ENCODE assay signal across 24 cellular contexts in the genomic region with DNA sequence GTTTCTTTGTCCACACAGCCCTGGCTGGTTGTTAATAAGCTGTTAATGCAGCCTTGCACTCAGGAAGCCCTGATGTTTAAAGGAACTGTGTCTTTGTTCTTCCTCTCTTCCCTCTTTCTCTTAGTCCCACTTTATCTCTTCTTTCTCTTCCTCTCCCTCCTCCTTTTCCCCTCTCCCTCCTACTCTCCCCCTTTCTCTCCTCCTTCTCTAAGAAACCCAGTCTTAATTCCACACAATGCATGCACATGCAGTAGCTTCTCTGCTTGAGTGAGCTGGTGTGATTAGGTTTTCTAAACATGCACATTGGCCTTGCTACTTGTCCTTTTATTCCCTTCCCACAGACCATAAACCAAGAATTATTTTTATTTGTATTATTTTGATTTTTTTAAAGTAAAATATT. TPM values are rescaled to one million over a fixed set of nuclear protein-coding genes. Genes with fewer than 3 reads are reported as not detected.
A peak's percentile ranks its signal among the peaks of the same experiment; 100 is the strongest.
DNase-seq lines count a peak whose midpoint lies in the region; ATAC-seq lines count a peak whose summit lies in the region.
"Had no signal": no experiment of that assay in that cellular context is flagged by ENCODE, and none has a peak within 500 bp of the region (broad histone marks: within the 10 kb centered on the region; RNA-seq: fewer than 3 reads in every experiment).

No MANE protein-coding gene starts in this region.

- no peak overlapping the region for H3K4me3 Mint-ChIP-seq in activated CD4-positive, alpha-beta T cell treated with anti-CD3 and anti-CD28 coated beads for 36 hours
- no peak overlapping the region for H3K4me3 Mint-ChIP-seq in CD4-positive, CD25-positive, alpha-beta regulatory T cell
- H3K4me3 Mint-ChIP-seq in activated T-helper 1 cell treated with anti-CD3 and anti-CD28 coated beads, Interleukin-12 subunit alpha, Interleukin-12 subunit beta, Interleukin-2, Interleukin-4 antibody, amounts not matched to agents 30 ng/mL and 10 ng/mL and 1 ng/mL, durations not matched to agents 14 hours and 24 hours and 36 hours: no peak overlapping the region
- H3K4me3 Mint-ChIP-seq in naive thymus-derived CD4-positive, alpha-beta T cell: no peak overlapping the region

- no peaks in the 10 kb centered on the region for H3K9me3 Mint-ChIP-seq in activated CD4-positive, alpha-beta T cell treated with anti-CD3 and anti-CD28 coated beads for 36 hours (ENCODE audit: low read depth)
- no peaks in the 10 kb centered on the region for H3K9me3 Mint-ChIP-seq in CD4-positive, CD25-positive, alpha-beta regulatory T cell
- H3K9me3 Mint-ChIP-seq in activated T-helper 1 cell treated with anti-CD3 and anti-CD28 coated beads, Interleukin-12 subunit alpha, Interleukin-12 subunit beta, Interleukin-2, Interleukin-4 antibody, amounts not matched to agents 30 ng/mL and 10 ng/mL and 1 ng/mL, durations not matched to agents 14 hours and 24 hours and 36 hours: no peaks in the 10 kb centered on the region
- H3K9me3 Mint-ChIP-seq in naive thymus-derived CD4-positive, alpha-beta T cell: no peaks in the 10 kb centered on the region

- CTCF ChIA-PET in activated CD4-positive, alpha-beta T cell treated with anti-CD3 and anti-CD28 coated beads for 36 hours (lab: Charles Lee): interaction anchor here (0.7 to 1.3 kb wide), 5 partner anchors 9 to 454 kb away, joined by 3 to 8 read pairs (median 3); no protein-coding TSS in a partner anchor
- CTCF ChIA-PET in naive thymus-derived CD4-positive, alpha-beta T cell (lab: Charles Lee): interaction anchor here (1.5 to 1.6 kb wide), 2 partner anchors 14 to 353 kb away, joined by 3 to 4 read pairs; no protein-coding TSS in a partner anchor

- POLR2A ChIA-PET in activated CD4-positive, alpha-beta T cell treated with anti-CD3 and anti-CD28 coated beads for 36 hours (lab: Charles Lee): interaction anchor here (1.0 to 1.1 kb wide), 2 partner anchors 19 to 21 kb away, joined by 3 to 4 read pairs; no protein-coding TSS in a partner anchor
- POLR2A ChIA-PET in naive thymus-derived CD4-positive, alpha-beta T cell (lab: Charles Lee): no interaction called here

- peaks cover 55% of the 10 kb centered on the region for H3K4me1 Mint-ChIP-seq in activated CD4-positive, alpha-beta T cell treated with anti-CD3 and anti-CD28 coated beads for 36 hours
- H3K4me1 Mint-ChIP-seq in CD4-positive, CD25-positive, alpha-beta regulatory T cell: peaks cover 12 to 34% (median 19%) of the 10 kb centered on the region in 4 donors
- H3K4me1 Mint-ChIP-seq in activated T-helper 1 cell treated with anti-CD3 and anti-CD28 coated beads, Interleukin-12 subunit alpha, Interleukin-12 subunit beta, Interleukin-2, Interleukin-4 antibody, amounts not matched to agents 30 ng/mL and 10 ng/mL and 1 ng/mL, durations not matched to agents 14 hours and 24 hours and 36 hours (ENCODE audit: low read depth): peaks cover 56% of the 10 kb centered on the region
- H3K4me1 Mint-ChIP-seq in naive thymus-derived CD4-positive, alpha-beta T cell: peaks cover 7 to 37% (median 27%) of the 10 kb centered on the region in 7 donors

- H3K27ac Mint-ChIP-seq in activated CD4-positive, alpha-beta T cell treated with anti-CD3 and anti-CD28 coated beads for 36 hours: peak overlapping the region; percentile 47
- H3K27ac Mint-ChIP-seq in CD4-positive, CD25-positive, alpha-beta regulatory T cell: peak overlapping the region; percentile 54 to 91 (median 85)
- peak overlapping the region; percentile 47 for H3K27ac Mint-ChIP-seq in activated T-helper 1 cell treated with anti-CD3 and anti-CD28 coated beads, Interleukin-12 subunit alpha, Interleukin-12 subunit beta, Interleukin-2, Interleukin-4 antibody, amounts not matched to agents 30 ng/mL and 10 ng/mL and 1 ng/mL, durations not matched to agents 14 hours and 24 hours and 36 hours
- peak overlapping the region; percentile 8 to 88 (median 47) for H3K27ac Mint-ChIP-seq in naive thymus-derived CD4-positive, alpha-beta T cell

- ATAC-seq in activated CD4-positive, alpha-beta T cell treated with anti-CD3 and anti-CD28 coated beads for 36 hours: no peak
- ATAC-seq in CD4-positive, CD25-positive, alpha-beta regulatory T cell (ENCODE audit: low read depth in 2 of 2): no peak
- no peak for ATAC-seq in naive thymus-derived CD4-positive, alpha-beta T cell
- ATAC-seq: body of pancreas, psoas muscle had no signal

- peaks cover 18% of the 10 kb centered on the region for H3K4me1 ChIP-seq in CD4-positive, CD25-positive, alpha-beta regulatory T cell (ENCODE audit: control insufficient read depth, insufficient read depth, low read length, poor library complexity, severe bottlenecking)
- H3K4me1 ChIP-seq in naive thymus-derived CD4-positive, alpha-beta T cell (ENCODE audit: control insufficient read depth in 2 of 2, insufficient read depth in 2 of 2, low read length in 2 of 2): peaks cover 12 to 13% of the 10 kb centered on the region in 2 donors
- H3K4me1 ChIP-seq: colonic mucosa, psoas muscle had no signal

- H3K27me3 Mint-ChIP-seq in activated CD4-positive, alpha-beta T cell treated with anti-CD3 and anti-CD28 coated beads for 36 hours: no peaks in the 10 kb centered on the region
- no peaks in the 10 kb centered on the region for H3K27me3 Mint-ChIP-seq in CD4-positive, CD25-positive, alpha-beta regulatory T cell
- H3K27me3 Mint-ChIP-seq in activated T-helper 1 cell treated with anti-CD3 and anti-CD28 coated beads, Interleukin-12 subunit alpha, Interleukin-12 subunit beta, Interleukin-2, Interleukin-4 antibody, amounts not matched to agents 30 ng/mL and 10 ng/mL and 1 ng/mL, durations not matched to agents 14 hours and 24 hours and 36 hours (ENCODE audit: insufficient read depth): no peaks in the 10 kb centered on the region
- H3K27me3 Mint-ChIP-seq in naive thymus-derived CD4-positive, alpha-beta T cell: no peaks in the 10 kb centered on the region

- H3K27me3 ChIP-seq in CD4-positive, CD25-positive, alpha-beta regulatory T cell (ENCODE audit: control insufficient read depth, insufficient read depth, low read length): no peaks in the 10 kb centered on the region
- H3K27me3 ChIP-seq in naive thymus-derived CD4-positive, alpha-beta T cell (ENCODE audit: control insufficient read depth in 2 of 2, insufficient read depth in 2 of 2, low read length in 2 of 2): no peaks in the 10 kb centered on the region
- H3K27me3 ChIP-seq: body of pancreas, colonic mucosa had no signal

- no peak for DNase-seq in activated CD4-positive, alpha-beta T cell treated with anti-CD3 and anti-CD28 coated beads for 36 hours
- DNase-seq in activated CD4-positive, alpha-beta T cell treated with anti-CD3 and anti-CD28 coated beads for 48 hours: no peak
- no peak for DNase-seq in CD4-positive, CD25-positive, alpha-beta regulatory T cell
- no peak for DNase-seq in activated T-helper 1 cell treated with anti-CD3 and anti-CD28 coated beads, Interleukin-12 subunit alpha, Interleukin-12 subunit beta, Interleukin-2, Interleukin-4 antibody, amounts not matched to agents 30 ng/mL and 10 ng/mL and 1 ng/mL, durations not matched to agents 14 hours and 24 hours and 36 hours (ENCODE audit: low spot score)
- DNase-seq in naive thymus-derived CD4-positive, alpha-beta T cell: no peak
- no peak for DNase-seq in effector CD4-positive, alpha-beta T cell
- DNase-seq in NCI-H1694 treated with DMSO at 0.1 percent for 48 hours (lab: John Stamatoyannopoulos, UW): no peak
- no peak for DNase-seq in NCI-H2171 treated with DMSO at 0.1 percent for 48 hours (lab: John Stamatoyannopoulos, UW)
- DNase-seq: activated naive CD4-positive, alpha-beta T cell treated with anti-CD3 and anti-CD28 coated beads, Interleukin-2, amount 50 U/mL, for 16 hours; body of pancreas; colonic mucosa; DMS153; GDM1; H7; NCI-H1105 treated with DMSO at 0.1 percent for 48 hours; NCI-H2107; NCI-H524; psoas muscle; small intestine; substantia nigra had no signal

- no peak overlapping the region for H3K4me3 ChIP-seq in CD4-positive, CD25-positive, alpha-beta regulatory T cell (ENCODE audit: low read depth, low read length)
- no peak overlapping the region for H3K4me3 ChIP-seq in naive thymus-derived CD4-positive, alpha-beta T cell (ENCODE audit: low read length)
- H3K4me3 ChIP-seq: body of pancreas, colonic mucosa, psoas muscle had no signal

- intact Hi-C loops in activated CD4-positive, alpha-beta T cell treated with anti-CD3 and anti-CD28 coated beads for 36 hours (cut with DNase I, micrococcal nuclease): no loop called here
- intact Hi-C loops in activated T-helper 1 cell treated with anti-CD3 and anti-CD28 coated beads, Interleukin-12 subunit alpha, Interleukin-12 subunit beta, Interleukin-2, Interleukin-4 antibody, amounts not matched to agents 30 ng/mL and 10 ng/mL and 1 ng/mL, durations not matched to agents 14 hours and 24 hours and 36 hours (cut with micrococcal nuclease): loop anchor here (2.0 kb wide), 1 partner anchor 35 kb away; no protein-coding TSS in a partner anchor
- intact Hi-C loops in naive thymus-derived CD4-positive, alpha-beta T cell (cut with micrococcal nuclease): loop anchor here in 1 of 2 donors (10.0 kb wide), 1 partner anchor 781 kb away; no protein-coding TSS in a partner anchor

- H3K9me3 ChIP-seq in CD4-positive, CD25-positive, alpha-beta regulatory T cell (ENCODE audit: control insufficient read depth in 2 of 2, low read length in 2 of 2): no peaks in the 10 kb centered on the region
- no peaks in the 10 kb centered on the region for H3K9me3 ChIP-seq in naive thymus-derived CD4-positive, alpha-beta T cell (ENCODE audit: control insufficient read depth in 2 of 3, low read length in 3 of 3)
- H3K9me3 ChIP-seq: body of pancreas, colonic mucosa, psoas muscle had no signal

- H3K36me3 ChIP-seq in CD4-positive, CD25-positive, alpha-beta regulatory T cell (ENCODE audit: control insufficient read depth, insufficient read depth, low read length): peaks cover 44% of the 10 kb centered on the region
- H3K36me3 ChIP-seq in naive thymus-derived CD4-positive, alpha-beta T cell (ENCODE audit: control insufficient read depth in 2 of 3, insufficient read depth in 3 of 3, low read length in 3 of 3): peaks cover 0 to 61% (median 4%) of the 10 kb centered on the region in 3 experiments
- H3K36me3 ChIP-seq: colonic mucosa had no signal

- peaks cover 44% of the 10 kb centered on the region for H3K36me3 Mint-ChIP-seq in activated CD4-positive, alpha-beta T cell treated with anti-CD3 and anti-CD28 coated beads for 36 hours (ENCODE audit: low read depth)
- no peaks in the 10 kb centered on the region for H3K36me3 Mint-ChIP-seq in CD4-positive, CD25-positive, alpha-beta regulatory T cell
- peaks cover 56% of the 10 kb centered on the region for H3K36me3 Mint-ChIP-seq in activated T-helper 1 cell treated with anti-CD3 and anti-CD28 coated beads, Interleukin-12 subunit alpha, Interleukin-12 subunit beta, Interleukin-2, Interleukin-4 antibody, amounts not matched to agents 30 ng/mL and 10 ng/mL and 1 ng/mL, durations not matched to agents 14 hours and 24 hours and 36 hours (ENCODE audit: low read depth)
- peaks cover 0 to 31% (median 5%) of the 10 kb centered on the region in 5 donors for H3K36me3 Mint-ChIP-seq in naive thymus-derived CD4-positive, alpha-beta T cell

- peak overlapping the region; percentile 8 for H3K27ac ChIP-seq in CD4-positive, CD25-positive, alpha-beta regulatory T cell (ENCODE audit: insufficient read depth, low read length, poor library complexity, severe bottlenecking)
- H3K27ac ChIP-seq in naive thymus-derived CD4-positive, alpha-beta T cell (ENCODE audit: low read depth, low read length): no peak overlapping the region
- H3K27ac ChIP-seq: colonic mucosa, psoas muscle had no signal

RNA-seq across cellular contexts. Expression of gene GHRL, which starts 7.4 kb away (rescaled TPM):
- total RNA-seq in activated CD4-positive, alpha-beta T cell treated with anti-CD3 and anti-CD28 coated beads for 36 hours: under 1 TPM; 0.19 to 0.30 TPM
- total RNA-seq in CD4-positive, CD25-positive, alpha-beta regulatory T cell: 1.1 TPM
- under 1 TPM in 3 of 4 donors, not detected in 1; 0.47 to 0.92 (median 0.78) TPM for polyA plus RNA-seq in CD4-positive, CD25-positive, alpha-beta regulatory T cell
- 1.8 and 2.4 TPM in 2 replicates for total RNA-seq in activated T-helper 1 cell treated with anti-CD3 and anti-CD28 coated beads, Interleukin-12 subunit alpha, Interleukin-12 subunit beta, Interleukin-2, Interleukin-4 antibody, amounts not matched to agents 30 ng/mL and 10 ng/mL and 1 ng/mL, durations not matched to agents 14 hours and 24 hours and 36 hours
- total RNA-seq in naive thymus-derived CD4-positive, alpha-beta T cell: 1 to 10 TPM in 4 of 5 experiments, under 1 TPM in 1; 0.35 to 3.8 (median 1.3) TPM
- polyA plus RNA-seq in naive thymus-derived CD4-positive, alpha-beta T cell: under 1 TPM; 0.67 to 0.69 TPM
- total RNA-seq: frontal cortex, H7, kidney epithelial cell, LHCN-M2 had no signal
- polyA plus RNA-seq: BJ had no signal

RNA-seq across cellular contexts. Expression of gene SEC13, which starts 35.6 kb away (rescaled TPM):
- total RNA-seq in activated CD4-positive, alpha-beta T cell treated with anti-CD3 and anti-CD28 coated beads for 36 hours: 10 to 100 TPM; 89.9 to 92.0 TPM
- total RNA-seq in CD4-positive, CD25-positive, alpha-beta regulatory T cell: 72.2 TPM
- polyA plus RNA-seq in CD4-positive, CD25-positive, alpha-beta regulatory T cell: 100 to 1,000 TPM; 139 to 155 (median 151) TPM
- 140 and 142 TPM in 2 replicates for total RNA-seq in activated T-helper 1 cell treated with anti-CD3 and anti-CD28 coated beads, Interleukin-12 subunit alpha, Interleukin-12 subunit beta, Interleukin-2, Interleukin-4 antibody, amounts not matched to agents 30 ng/mL and 10 ng/mL and 1 ng/mL, durations not matched to agents 14 hours and 24 hours and 36 hours
- 10 to 100 TPM; 63.9 to 98.9 (median 71.0) TPM for total RNA-seq in naive thymus-derived CD4-positive, alpha-beta T cell
- polyA plus RNA-seq in naive thymus-derived CD4-positive, alpha-beta T cell: 100 to 1,000 TPM; 129 to 131 TPM

RNA-seq across cellular contexts. Expression of gene TATDN2, which starts 37.0 kb away (rescaled TPM):
- 10 to 100 TPM; 40.0 to 40.2 TPM for total RNA-seq in activated CD4-positive, alpha-beta T cell treated with anti-CD3 and anti-CD28 coated beads for 36 hours
- 86.5 TPM for total RNA-seq in CD4-positive, CD25-positive, alpha-beta regulatory T cell
- 10 to 100 TPM; 10.2 to 17.4 (median 12.6) TPM for polyA plus RNA-seq in CD4-positive, CD25-positive, alpha-beta regulatory T cell
- total RNA-seq in activated T-helper 1 cell treated with anti-CD3 and anti-CD28 coated beads, Interleukin-12 subunit alpha, Interleukin-12 subunit beta, Interleukin-2, Interleukin-4 antibody, amounts not matched to agents 30 ng/mL and 10 ng/mL and 1 ng/mL, durations not matched to agents 14 hours and 24 hours and 36 hours: 80.4 and 81.5 TPM in 2 replicates
- total RNA-seq in naive thymus-derived CD4-positive, alpha-beta T cell: 10 to 100 TPM; 52.9 to 88.8 (median 71.6) TPM
- polyA plus RNA-seq in naive thymus-derived CD4-positive, alpha-beta T cell: 10 to 100 TPM; 12.9 to 26.8 TPM
